In genomic region chr12:67441736-67442346, GRCh38 we compare ENCODE assay signal across 8 cellular contexts.
DNase-seq lines count a peak whose midpoint lies in the region; ATAC-seq, FAIRE-seq and TF ChIP-seq lines count a peak whose summit lies in the region.

No MANE protein-coding gene starts in this region.

- H4K20me1 ChIP-seq in endothelial cell of umbilical vein (replicated peaks; ENCODE audit: control insufficient read depth, extremely low read depth, insufficient read depth, low read length) = no peaks in the 10 kb centered on the region

- H3K4me3 ChIP-seq in CD4-positive, CD25-positive, alpha-beta regulatory T cell (ENCODE audit: low read depth, low read length) = peak overlapping the region; percentile 20
- no peak overlapping the region for H3K4me3 ChIP-seq in endothelial cell of umbilical vein (replicated peaks in 1 of 3; ENCODE audit: insufficient read depth in 1 of 3, low read depth in 1 of 3, low read length in 3 of 3)

- POLR2A ChIA-PET in endothelial cell of umbilical vein (lab: Charles Lee) = no interaction called here

- DNase-seq in CD4-positive, CD25-positive, alpha-beta regulatory T cell = peak; percentile 50 to 81 (median 73)
- peak; percentile 84 for DNase-seq in NCI-H82 treated with DMSO at 0.1 percent for 48 hours (lab: John Stamatoyannopoulos, UW; ENCODE audit: unreplicated experiment)
- peak; percentile 23 for DNase-seq in activated CD8-positive, alpha-beta memory T cell treated with anti-CD3 and anti-CD28 coated beads, Interleukin-2, amount 50 U/mL, for 24 hours (ENCODE audit: extremely low read depth)
- DNase-seq in endothelial cell of umbilical vein (ENCODE audit: low read depth, low spot score) = peak; percentile 47
- DNase-seq in mucosa of gallbladder (ENCODE audit: low spot score) = peak; percentile 89
- DNase-seq in stimulated activated CD8-positive, alpha-beta memory T cell treated with anti-CD3 and anti-CD28 coated beads, Interleukin-4, amount 100 ng/mL, for 48 hours = peak; percentile 85

- intact Hi-C loops in endothelial cell of umbilical vein (cut with micrococcal nuclease) = loop anchor here (1.0 to 5.0 kb wide), 5 partner anchors 87 to 501 kb away; partner anchors contain the start of gene DYRK2

- peaks cover 8% of the 10 kb centered on the region for H3K4me1 ChIP-seq in CD4-positive, CD25-positive, alpha-beta regulatory T cell (ENCODE audit: control insufficient read depth, insufficient read depth, low read length, poor library complexity, severe bottlenecking)
- H3K4me1 ChIP-seq in endothelial cell of umbilical vein (ENCODE audit: control insufficient read depth, extremely low read depth, insufficient read depth, low read length) = no peaks in the 10 kb centered on the region

- H3K27me3 Mint-ChIP-seq in CD4-positive, CD25-positive, alpha-beta regulatory T cell = no peaks in the 10 kb centered on the region

- no peaks in the 10 kb centered on the region for H3K79me2 ChIP-seq in endothelial cell of umbilical vein (ENCODE audit: control insufficient read depth, insufficient read depth, low read length)

- H3K9me1 ChIP-seq in endothelial cell of umbilical vein (replicated peaks; ENCODE audit: control insufficient read depth, extremely low read depth, insufficient read depth, low read length) = no peaks in the 10 kb centered on the region

- peak; percentile 68 to 69 for TF ChIP-seq CTCF in endothelial cell of umbilical vein (IDR thresholded peaks at IDR 0.05; ENCODE audit: extremely low read depth in 1 of 2, insufficient read depth in 1 of 2, low read depth in 1 of 2, low read length in 2 of 2)

- FAIRE-seq in endothelial cell of umbilical vein (lab: Jason Lieb, UNC) = peak; percentile 15

- peak; percentile 88 to 91 for ATAC-seq in CD4-positive, CD25-positive, alpha-beta regulatory T cell (ENCODE audit: low read depth in 2 of 2)
- ATAC-seq in GM19438 (IDR thresholded peaks at IDR 0.05; ENCODE audit: low read depth, unreplicated experiment) (peak; percentile 94), HG03565 (IDR thresholded peaks at IDR 0.05; ENCODE audit: unreplicated experiment) (peak; percentile 90)

- H3K4me2 ChIP-seq in endothelial cell of umbilical vein (ENCODE audit: insufficient read depth, low read length) = no peak overlapping the region

- no peaks in the 10 kb centered on the region for H3K27me3 ChIP-seq in CD4-positive, CD25-positive, alpha-beta regulatory T cell (ENCODE audit: control insufficient read depth, insufficient read depth, low read length)
- no peaks in the 10 kb centered on the region for H3K27me3 ChIP-seq in endothelial cell of umbilical vein (ENCODE audit: control insufficient read depth in 2 of 2, insufficient read depth in 2 of 2, low read length in 2 of 2)

- no peaks in the 10 kb centered on the region for H3K36me3 ChIP-seq in CD4-positive, CD25-positive, alpha-beta regulatory T cell (ENCODE audit: control insufficient read depth, insufficient read depth, low read length)
- no peaks in the 10 kb centered on the region for H3K36me3 ChIP-seq in endothelial cell of umbilical vein (ENCODE audit: control insufficient read depth in 2 of 2, extremely low read depth in 1 of 2, insufficient read depth in 2 of 2, low read length in 2 of 2)

- no peaks in the 10 kb centered on the region for H3K36me3 Mint-ChIP-seq in CD4-positive, CD25-positive, alpha-beta regulatory T cell

- peak overlapping the region; percentile 37 for H2AFZ ChIP-seq in endothelial cell of umbilical vein (ENCODE audit: low read depth, low read length)

- no peak for TF ChIP-seq POLR2A in endothelial cell of umbilical vein (IDR thresholded peaks at IDR 0.05; ENCODE audit: low read depth, low read length)

- H3K27ac ChIP-seq in CD4-positive, CD25-positive, alpha-beta regulatory T cell (ENCODE audit: insufficient read depth, low read length, poor library complexity, severe bottlenecking) = no peak overlapping the region
- no peak overlapping the region for H3K27ac ChIP-seq in endothelial cell of umbilical vein (ENCODE audit: insufficient read depth, low read depth, low read length)

- H3K9me3 ChIP-seq in CD4-positive, CD25-positive, alpha-beta regulatory T cell (ENCODE audit: control insufficient read depth in 2 of 2, low read length in 2 of 2) = no peaks in the 10 kb centered on the region
- no peaks in the 10 kb centered on the region for H3K9me3 ChIP-seq in endothelial cell of umbilical vein (replicated peaks; ENCODE audit: control insufficient read depth, insufficient read depth, low read length)

- H3K4me1 Mint-ChIP-seq in CD4-positive, CD25-positive, alpha-beta regulatory T cell = peaks cover 8 to 28% (median 11%) of the 10 kb centered on the region in 4 donors

- peaks cover 0 to 4% (median 0%) of the 10 kb centered on the region in 7 donors for H3K9me3 Mint-ChIP-seq in CD4-positive, CD25-positive, alpha-beta regulatory T cell

- CTCF ChIA-PET in endothelial cell of umbilical vein (lab: Charles Lee) = interaction anchor here (1.0 to 2.1 kb wide), 3 partner anchors 87 to 501 kb away, joined by 3 to 11 read pairs (median 4); no protein-coding TSS in a partner anchor

- H3K9ac ChIP-seq in endothelial cell of umbilical vein (replicated peaks; ENCODE audit: extremely low read depth, insufficient read depth, low read length) = no peak overlapping the region

- BruUV-seq in endothelial cell of umbilical vein (replicated peaks; lab: Mats Ljungman, UMichigan) = no TSS peak

- peak overlapping the region; percentile 2 to 79 (median 28) for H3K4me3 Mint-ChIP-seq in CD4-positive, CD25-positive, alpha-beta regulatory T cell

- dilution Hi-C loops in endothelial cell of umbilical vein (cut with MboI; ENCODE audit: extremely low pct_ligation_motif_present, low sequenced_read_pairs) = no loop called here

- peak overlapping the region in 2 of 3 donors; percentile 66 to 79 for H3K27ac Mint-ChIP-seq in CD4-positive, CD25-positive, alpha-beta regulatory T cell

TF ChIP-seq in endothelial cell of umbilical vein, 7 proteins besides CTCF, POLR2A, EP300 and RAD21:
- TF ChIP-seq JUN (IDR thresholded peaks at IDR 0.05; ENCODE audit: borderline replicate concordance, insufficient read depth, insufficient read length, low read depth) = no peak
- no peak for TF ChIP-seq FOS (IDR thresholded peaks at IDR 0.05; ENCODE audit: borderline replicate concordance, insufficient read depth, low read length)
- TF ChIP-seq MYC (IDR thresholded peaks at IDR 0.05; ENCODE audit: low read depth, low read length) = no peak
- TF ChIP-seq POLR2AphosphoS5 (IDR thresholded peaks at IDR 0.05; ENCODE audit: insufficient read depth, low read depth, low read length) = no peak
- TF ChIP-seq GATA2 (IDR thresholded peaks at IDR 0.05; ENCODE audit: insufficient read depth, insufficient read length, low read depth, low read length) = no peak
- TF ChIP-seq EZH2 (IDR thresholded peaks at IDR 0.05; ENCODE audit: borderline replicate concordance, low read depth, low read length, severe bottlenecking) = no peak
- TF ChIP-seq MAX (IDR thresholded peaks at IDR 0.05; ENCODE audit: insufficient read depth, insufficient read length) = no peak
TF ChIP-seq in endothelial cell of umbilical vein: peak in this region for 0.

Comparison
In these comparisons a context has a peak if more than half of its experiments do, and no peak if none do; other contexts are left out.
1. DNase-seq: peak in every context shown above with its lines; median percentile 89 in mucosa of gallbladder; 85 in stimulated activated CD8-positive, alpha-beta memory T cell treated with anti-CD3 and anti-CD28 coated beads, Interleukin-4, amount 100 ng/mL, for 48 hours; 84 in NCI-H82 treated with DMSO at 0.1 percent for 48 hours; 73 in CD4-positive, CD25-positive, alpha-beta regulatory T cell; 47 in endothelial cell of umbilical vein; 23 in activated CD8-positive, alpha-beta memory T cell treated with anti-CD3 and anti-CD28 coated beads, Interleukin-2, amount 50 U/mL, for 24 hours.